ENCODE assay signal across 1 cellular context in genomic region chr17:50766222-50767023, GRCh38.
A peak's percentile ranks its signal among the peaks of the same experiment; 100 is the strongest.
TF ChIP-seq lines count a peak whose summit lies in the region.

No MANE protein-coding gene starts in this region.

TF ChIP-seq in HepG2, 621 proteins besides CTCF, POLR2A, EP300 and RAD21 (continued from another document):
- no peak for TF ChIP-seq ZNF354B (CRISPR knock-in tag; IDR thresholded peaks at IDR 0.05)
- TF ChIP-seq NR2F1 (CRISPR knock-in tag; IDR thresholded peaks at IDR 0.05), result peak; percentile 42 to 63; a peak in 3 of 4 replicates
- peak; percentile 80 for TF ChIP-seq HNF4A (CRISPR knock-in tag; IDR thresholded peaks at IDR 0.05)
- no peak for TF ChIP-seq ZNF180 (CRISPR knock-in tag; IDR thresholded peaks at IDR 0.05; ENCODE audit: borderline replicate concordance, low read depth)
- no peak for TF ChIP-seq ZNF746 (CRISPR knock-in tag; IDR thresholded peaks at IDR 0.05)
- TF ChIP-seq ZNF3 (CRISPR knock-in tag; IDR thresholded peaks at IDR 0.05), result no peak
- TF ChIP-seq CCAR2 (optimal IDR thresholded peaks at IDR 0.05; ENCODE audit: low read depth, low read length), result no peak
- TF ChIP-seq NFKB2 (CRISPR knock-in tag; IDR thresholded peaks at IDR 0.05; ENCODE audit: borderline replicate concordance), result 0 out of 2 replicates have a peak, but pooled peaks have one; percentile 7
- TF ChIP-seq FOXP4 (CRISPR knock-in tag; IDR thresholded peaks at IDR 0.05), result 0 out of 2 replicates have a peak, but pooled peaks have one; percentile 22
- TF ChIP-seq, protein P1, sequence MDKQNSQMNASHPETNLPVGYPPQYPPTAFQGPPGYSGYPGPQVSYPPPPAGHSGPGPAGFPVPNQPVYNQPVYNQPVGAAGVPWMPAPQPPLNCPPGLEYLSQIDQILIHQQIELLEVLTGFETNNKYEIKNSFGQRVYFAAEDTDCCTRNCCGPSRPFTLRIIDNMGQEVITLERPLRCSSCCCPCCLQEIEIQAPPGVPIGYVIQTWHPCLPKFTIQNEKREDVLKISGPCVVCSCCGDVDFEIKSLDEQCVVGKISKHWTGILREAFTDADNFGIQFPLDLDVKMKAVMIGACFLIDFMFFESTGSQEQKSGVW (CRISPR knock-in tag; IDR thresholded peaks at IDR 0.05; ENCODE audit: borderline replicate concordance), result no peak
- no peak for TF ChIP-seq MAZ (IDR thresholded peaks at IDR 0.05; ENCODE audit: borderline replicate concordance, low read depth, low read length)
- TF ChIP-seq MAZ (CRISPR knock-in tag; IDR thresholded peaks at IDR 0.05; ENCODE audit: low read depth), result 0 out of 2 replicates have a peak, but pooled peaks have one; percentile 15
- no peak for TF ChIP-seq ZNF512B (CRISPR knock-in tag; IDR thresholded peaks at IDR 0.05; ENCODE audit: borderline replicate concordance)
- no peak for TF ChIP-seq KLF9 (CRISPR knock-in tag; IDR thresholded peaks at IDR 0.05; ENCODE audit: low read depth)
- TF ChIP-seq, protein P2, sequence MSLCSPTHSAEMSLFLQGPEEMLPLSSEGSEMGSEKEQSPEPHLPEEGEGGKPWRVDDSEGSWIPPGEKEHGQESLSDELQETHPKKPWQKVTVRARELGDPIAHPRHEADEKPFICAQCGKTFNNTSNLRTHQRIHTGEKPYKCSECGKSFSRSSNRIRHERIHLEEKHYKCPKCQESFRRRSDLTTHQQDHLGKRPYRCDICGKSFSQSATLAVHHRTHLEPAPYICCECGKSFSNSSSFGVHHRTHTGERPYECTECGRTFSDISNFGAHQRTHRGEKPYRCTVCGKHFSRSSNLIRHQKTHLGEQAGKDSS (CRISPR knock-in tag; IDR thresholded peaks at IDR 0.05; ENCODE audit: borderline replicate concordance, low read depth), result 0 out of 2 replicates have a peak, but pooled peaks have one; percentile 21
- TF ChIP-seq MEIS2 (CRISPR knock-in tag; IDR thresholded peaks at IDR 0.05), result 0 out of 2 replicates have a peak, but pooled peaks have one; percentile 38
- peak; percentile 92 for TF ChIP-seq ZMYM3 (CRISPR knock-in tag; IDR thresholded peaks at IDR 0.05)
- TF ChIP-seq LCORL (IDR thresholded peaks at IDR 0.05), result no peak
- TF ChIP-seq LCORL (CRISPR knock-in tag; IDR thresholded peaks at IDR 0.05), result peak; percentile 22; the same call in 1 of the 2 replicates
- no peak for TF ChIP-seq ZNF558 (CRISPR knock-in tag; IDR thresholded peaks at IDR 0.05; ENCODE audit: borderline replicate concordance)
- no peak for TF ChIP-seq MAF1 (CRISPR knock-in tag; IDR thresholded peaks at IDR 0.05; ENCODE audit: borderline replicate concordance)
- TF ChIP-seq, protein P3, sequence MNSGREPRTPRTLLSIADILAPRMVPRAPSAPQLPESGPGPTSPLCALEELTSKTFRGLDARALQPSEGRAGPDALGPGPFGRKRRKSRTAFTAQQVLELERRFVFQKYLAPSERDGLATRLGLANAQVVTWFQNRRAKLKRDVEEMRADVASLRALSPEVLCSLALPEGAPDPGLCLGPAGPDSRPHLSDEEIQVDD (CRISPR knock-in tag; IDR thresholded peaks at IDR 0.05; ENCODE audit: borderline replicate concordance), result no peak
- TF ChIP-seq ZNF441 (CRISPR knock-in tag; IDR thresholded peaks at IDR 0.05; ENCODE audit: borderline replicate concordance), result peak; percentile 49; the same call in 1 of the 2 replicates
- no peak for TF ChIP-seq SNRNP70 (IDR thresholded peaks at IDR 0.05; ENCODE audit: low read depth, low read length)
- TF ChIP-seq RARA (CRISPR knock-in tag; IDR thresholded peaks at IDR 0.05), result peak; percentile 62
